ENCODE assay signal across 20 cellular contexts in the genomic region with DNA sequence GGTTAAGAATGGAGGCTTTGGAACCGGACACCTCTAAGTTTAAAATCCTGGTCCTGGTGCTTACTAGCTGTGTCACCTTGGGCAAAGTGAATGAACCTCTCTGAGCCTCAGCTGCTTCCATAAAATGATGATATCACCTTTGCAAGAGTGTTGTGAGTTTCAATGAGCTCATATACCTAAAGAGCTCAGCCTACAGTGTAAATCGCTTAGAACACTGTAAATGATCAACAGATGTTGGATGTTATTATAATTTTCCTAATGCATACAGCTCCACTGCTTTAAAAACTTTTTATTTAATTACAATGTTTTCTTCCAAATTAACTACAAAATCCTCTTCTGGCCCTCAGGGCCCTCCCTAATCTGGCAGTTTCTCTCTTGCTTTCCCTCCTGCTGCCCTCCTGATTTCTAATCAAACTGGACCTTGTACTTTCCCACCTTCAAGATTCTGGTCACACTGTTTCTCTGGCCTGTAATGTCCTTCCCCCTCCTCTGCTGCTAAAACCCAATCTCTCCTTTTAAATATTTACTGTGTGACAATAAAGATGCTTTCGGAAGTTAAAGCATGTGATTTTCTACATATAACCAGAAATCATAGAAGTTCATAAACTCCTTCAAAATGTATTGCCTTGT. TPM values are rescaled to one million over a fixed set of nuclear protein-coding genes. Genes with fewer than 3 reads are reported as not detected.
DNase-seq lines count a peak whose midpoint lies in the region; ATAC-seq, FAIRE-seq and TF ChIP-seq lines count a peak whose summit lies in the region.
"Had no signal": no experiment of that assay in that cellular context is flagged by ENCODE, and none has a peak within 500 bp of the region (broad histone marks: within the 10 kb centered on the region; RNA-seq: fewer than 3 reads in every experiment).

No MANE protein-coding gene starts in this region.

- H3K4me1 Mint-ChIP-seq in GM23338, result peaks cover 29% of the 10 kb centered on the region
- H3K4me1 Mint-ChIP-seq: CD4-positive, CD25-positive, alpha-beta regulatory T cell had no signal

- no peaks in the 10 kb centered on the region for H3K27me3 ChIP-seq in GM23338 (ENCODE audit: insufficient read depth)
- H3K27me3 ChIP-seq in hepatocyte, result no peaks in the 10 kb centered on the region
- H3K27me3 ChIP-seq in right lobe of liver, result no peaks in the 10 kb centered on the region
- H3K27me3 ChIP-seq in pancreas, result no peaks in the 10 kb centered on the region
- H3K27me3 ChIP-seq: BLaER1 treated with 17β-estradiol and CSF1 and Interleukin-3, amounts not matched to agents 10 nM and 100 nM had no signal

- peaks cover 11% of the 10 kb centered on the region for H3K27me3 Mint-ChIP-seq in GM23338 (ENCODE audit: insufficient read depth, low read depth, poor library complexity)

- DNase-seq in GM23338 (ENCODE audit: low spot score) (no peak), hepatocyte (ENCODE audit: low spot score) (peak; percentile 37), right lobe of liver (no peak), pancreas (no peak), NCI-H2081 treated with DMSO at 0.1 percent for 48 hours (lab: John Stamatoyannopoulos, UW) (no peak), Right ventricle myocardium inferior (ENCODE audit: missing footprints) (no peak), NCI-H1417 treated with DMSO at 0.1 percent for 48 hours (lab: John Stamatoyannopoulos, UW) (no peak)
- no peak for DNase-seq in stimulated activated CD4-positive, alpha-beta T cell treated with anti-CD3 and anti-CD28 coated beads, Interleukin-4, amount 100 ng/mL, for 24 hours
- DNase-seq: ACHN; Calu3; CD4-positive, CD25-positive, alpha-beta regulatory T cell; DMS 273 treated with DMSO at 0.1 percent for 48 hours; GM23248; H7 had no signal

- no peak for TF ChIP-seq POLR2A in right lobe of liver (IDR thresholded peaks at IDR 0.05)

- H3K9me3 ChIP-seq in hepatocyte (ENCODE audit: low read depth) (no peaks in the 10 kb centered on the region), right lobe of liver (no peaks in the 10 kb centered on the region), pancreas (no peaks in the 10 kb centered on the region)
- H3K9me3 ChIP-seq: BLaER1 treated with 17β-estradiol and CSF1 and Interleukin-3, amounts not matched to agents 10 nM and 100 nM had no signal

- H3K4me3 ChIP-seq in GM23338 (no peak overlapping the region), hepatocyte (no peak overlapping the region), right lobe of liver (no peak overlapping the region), pancreas (no peak overlapping the region)
- H3K4me3 ChIP-seq: BLaER1 treated with 17β-estradiol and CSF1 and Interleukin-3, amounts not matched to agents 10 nM and 100 nM; GM12878; GM23248 had no signal

- no peak for FAIRE-seq in pancreas (lab: Jason Lieb, UNC)
- FAIRE-seq: GM12878, GM18507 had no signal

- TF ChIP-seq CTCF in GM23338 (conservative IDR thresholded peaks at IDR 0.05; ENCODE audit: low read depth in 2 of 2) (no peak), hepatocyte (IDR thresholded peaks at IDR 0.05; ENCODE audit: poor library complexity) (no peak), right lobe of liver (IDR thresholded peaks at IDR 0.05) (no peak), pancreas (IDR thresholded peaks at IDR 0.05) (no peak)

- H3K36me3 ChIP-seq in GM23338 (ENCODE audit: insufficient read depth) (no peaks in the 10 kb centered on the region), hepatocyte (replicated peaks; ENCODE audit: insufficient read depth, low read depth) (no peaks in the 10 kb centered on the region), right lobe of liver (no peaks in the 10 kb centered on the region), pancreas (no peaks in the 10 kb centered on the region)
- H3K36me3 ChIP-seq: BLaER1 treated with 17β-estradiol and CSF1 and Interleukin-3, amounts not matched to agents 10 nM and 100 nM had no signal

- H3K9me2 ChIP-seq in GM23338 (ENCODE audit: insufficient read depth) (no peaks in the 10 kb centered on the region), hepatocyte (replicated peaks; ENCODE audit: insufficient read depth) (no peaks in the 10 kb centered on the region)

- H3K4me1 ChIP-seq in GM23338 (ENCODE audit: insufficient read depth) (peaks cover 36% of the 10 kb centered on the region), hepatocyte (ENCODE audit: insufficient read depth) (peaks cover 14% of the 10 kb centered on the region), right lobe of liver (peaks cover 0 to 16% (median 0%) of the 10 kb centered on the region in 4 donors), pancreas (peaks cover 6 to 10% (median 8%) of the 10 kb centered on the region in 3 donors)

- H3K36me3 Mint-ChIP-seq in GM23338 (ENCODE audit: low read depth), result no peaks in the 10 kb centered on the region
- H3K36me3 Mint-ChIP-seq: CD4-positive, CD25-positive, alpha-beta regulatory T cell had no signal

- peaks cover 11% of the 10 kb centered on the region for H3F3A ChIP-seq in GM23338 (replicated peaks; ENCODE audit: low read depth)

- H4K20me1 ChIP-seq in GM23338 (replicated peaks; ENCODE audit: insufficient read depth) (no peaks in the 10 kb centered on the region), hepatocyte (ENCODE audit: insufficient read depth, poor library complexity, severe bottlenecking) (no peaks in the 10 kb centered on the region)
- H4K20me1 ChIP-seq: BLaER1 treated with 17β-estradiol and CSF1 and Interleukin-3, amounts not matched to agents 10 nM and 100 nM had no signal

- H3K4me2 ChIP-seq in GM23338, result peak overlapping the region; percentile 13
- peak overlapping the region; percentile 61 for H3K4me2 ChIP-seq in hepatocyte
- H3K4me2 ChIP-seq: BLaER1 treated with 17β-estradiol and CSF1 and Interleukin-3, amounts not matched to agents 10 nM and 100 nM had no signal

- 0 out of 2 replicates have a peak overlapping the region, but pooled peaks have one; percentile 10 for H3K27ac Mint-ChIP-seq in GM23338
- H3K27ac Mint-ChIP-seq: CD4-positive, CD25-positive, alpha-beta regulatory T cell had no signal

- H2AFZ ChIP-seq in GM23338, result no peak overlapping the region
- no peak overlapping the region for H2AFZ ChIP-seq in hepatocyte
- H2AFZ ChIP-seq: GM23248 had no signal

- ATAC-seq in GM23338 (no peak), right lobe of liver (peak in 3 of 4 donors; percentile 9 to 54 (median 29)), pancreas (peak; percentile 29 to 79 (median 58)), Right ventricle myocardium inferior (no peak)
- ATAC-seq: GM12878 had no signal

- no peak overlapping the region for H3K4me3 Mint-ChIP-seq in GM23338
- H3K4me3 Mint-ChIP-seq: CD4-positive, CD25-positive, alpha-beta regulatory T cell had no signal

- H3K27ac ChIP-seq in GM23338 (ENCODE audit: low read depth) (no peak overlapping the region), hepatocyte (peak overlapping the region; percentile 87), right lobe of liver (peak overlapping the region in 2 of 3 donors; percentile 7 to 30), pancreas (peak overlapping the region in 1 of 4 donors; percentile 47)
- H3K27ac ChIP-seq: BLaER1 treated with 17β-estradiol and CSF1 and Interleukin-3, amounts not matched to agents 10 nM and 100 nM; GM23248 had no signal

- intact Hi-C loops in right lobe of liver (cut with DNase I), result no loop called here
- intact Hi-C loops in pancreas (cut with DNase I), result no loop called here
- intact Hi-C loops in Right ventricle myocardium inferior (cut with DNase I), result no loop called here

- H3K9me3 Mint-ChIP-seq in GM23338, result no peaks in the 10 kb centered on the region
- H3K9me3 Mint-ChIP-seq: CD4-positive, CD25-positive, alpha-beta regulatory T cell had no signal

- WGBS in hepatocyte (ENCODE audit: low lambda C conversion rate, missing lambda C conversion rate), result 52% methylated on average over 3 of the region's 3 CpGs
- 63% methylated on average over 3 of the region's 3 CpGs for WGBS in right lobe of liver (ENCODE audit: insufficient coverage, low coverage, low lambda C conversion rate, missing lambda C conversion rate)
- WGBS in pancreas, 2 donors, result 48 to 59% methylated on average over 3 of the region's 3 CpGs

- H3K79me2 ChIP-seq in GM23338 (replicated peaks; ENCODE audit: insufficient read depth) (no peaks in the 10 kb centered on the region), hepatocyte (no peaks in the 10 kb centered on the region)

TF ChIP-seq in GM23338, 12 proteins besides CTCF, POLR2A, EP300 and RAD21 (continues in another document):
- TF ChIP-seq, protein P1, sequence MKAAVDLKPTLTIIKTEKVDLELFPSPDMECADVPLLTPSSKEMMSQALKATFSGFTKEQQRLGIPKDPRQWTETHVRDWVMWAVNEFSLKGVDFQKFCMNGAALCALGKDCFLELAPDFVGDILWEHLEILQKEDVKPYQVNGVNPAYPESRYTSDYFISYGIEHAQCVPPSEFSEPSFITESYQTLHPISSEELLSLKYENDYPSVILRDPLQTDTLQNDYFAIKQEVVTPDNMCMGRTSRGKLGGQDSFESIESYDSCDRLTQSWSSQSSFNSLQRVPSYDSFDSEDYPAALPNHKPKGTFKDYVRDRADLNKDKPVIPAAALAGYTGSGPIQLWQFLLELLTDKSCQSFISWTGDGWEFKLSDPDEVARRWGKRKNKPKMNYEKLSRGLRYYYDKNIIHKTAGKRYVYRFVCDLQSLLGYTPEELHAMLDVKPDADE (IDR thresholded peaks at IDR 0.05), result no peak
- TF ChIP-seq POLR2AphosphoS5 (IDR thresholded peaks at IDR 0.05; ENCODE audit: low read depth) (no peak), CREB1 (CRISPR knock-in tag; IDR thresholded peaks at IDR 0.05; ENCODE audit: low read depth) (no peak)

RNA-seq across cellular contexts. Expression of a gene that starts 14.0 kb away (rescaled TPM):
- 712 and 727 TPM in 2 replicates for total RNA-seq in GM23338 (2014; rRNA removed; shearing (Covaris generic))
- polyA plus RNA-seq in GM23338 (2016; fragmentation: Nextera tagmentation; extraction: Ambion mirVana), result 2,890 and 2,970 TPM in 2 replicates
- total RNA-seq in hepatocyte, result 372 and 394 TPM in 2 replicates
- polyA plus RNA-seq in hepatocyte, result 416 and 429 TPM in 2 replicates
- total RNA-seq in right lobe of liver, result 100 to 1,000 TPM in 3 of 6 experiments, 10 to 100 TPM in 3; 80.6 to 167 (median 107) TPM
- 100 to 1,000 TPM in 1 of 6 donors, 10 to 100 TPM in 5; 53.5 to 116 (median 75.7) TPM for total RNA-seq in pancreas
- polyA plus RNA-seq in pancreas, result 100 to 1,000 TPM; 101 to 196 TPM
- 183 TPM for total RNA-seq in Right ventricle myocardium inferior

RNA-seq across cellular contexts. Expression of a gene that starts 57.4 kb away (rescaled TPM):
- not detected in 2 replicates for total RNA-seq in GM23338 (2014; rRNA removed; shearing (Covaris generic))
- 0.21 TPM in 1 of 2 replicates, not detected in the other for polyA plus RNA-seq in GM23338 (2016; fragmentation: Nextera tagmentation; extraction: Ambion mirVana)
- total RNA-seq in hepatocyte, result not detected in 2 replicates
- not detected in 2 replicates for polyA plus RNA-seq in hepatocyte
- not detected for total RNA-seq in right lobe of liver
- total RNA-seq in pancreas, result not detected
- under 1 TPM in 1 of 2 donors, not detected in 1; 0.02 TPM for polyA plus RNA-seq in pancreas
- not detected for total RNA-seq in Right ventricle myocardium inferior
- total RNA-seq: A172; Calu3; CD4-positive, CD25-positive, alpha-beta regulatory T cell; Daoy; G401; GM23248; H7 had no signal
- polyA plus RNA-seq: CD4-positive, CD25-positive, alpha-beta regulatory T cell; GM23248 had no signal

Comparison
In these comparisons a context has a peak if more than half of its experiments do, and no peak if none do; other contexts are left out.
1. ATAC-seq: peak in right lobe of liver (3 of 4) and pancreas (4 of 4); none in GM23338 (single experiment) and Right ventricle myocardium inferior (single experiment).